Comparison of ENCODE assay signal across 9 cellular contexts in genomic region chr6:4018194-4019111, GRCh38.
DNase-seq lines count a peak whose midpoint lies in the region; ATAC-seq, FAIRE-seq and TF ChIP-seq lines count a peak whose summit lies in the region.
"Had no signal": no experiment of that assay in that cellular context is flagged by ENCODE, and none has a peak within 500 bp of the region (broad histone marks: within the 10 kb centered on the region; RNA-seq: fewer than 3 reads in every experiment).

No MANE protein-coding gene starts in this region.

- H3K9ac ChIP-seq in smooth muscle cell (ENCODE audit: low read depth): peak overlapping the region; percentile 86

- H3K36me3 ChIP-seq in bronchial epithelial cell (ENCODE audit: control insufficient read depth, insufficient read depth, low read length) (no peaks in the 10 kb centered on the region), smooth muscle cell (ENCODE audit: low read depth) (no peaks in the 10 kb centered on the region)

- H3K27me3 ChIP-seq in bronchial epithelial cell (ENCODE audit: control insufficient read depth, insufficient read depth, low read length) (no peaks in the 10 kb centered on the region), smooth muscle cell (ENCODE audit: low read depth) (no peaks in the 10 kb centered on the region)

- peak overlapping the region; percentile 79 for H2AFZ ChIP-seq in smooth muscle cell (ENCODE audit: low read depth)

- in situ Hi-C loops in GM18951 (cut with MboI; ENCODE audit: low sequenced_read_pairs, unreplicated experiment): no loop called here

- peaks cover 66% of the 10 kb centered on the region for H3K79me2 ChIP-seq in smooth muscle cell (ENCODE audit: low read depth)

- H3K4me2 ChIP-seq in smooth muscle cell: peak overlapping the region; percentile 84

- H3K4me3 ChIP-seq in WI38 (ENCODE audit: low read depth, low read length) (peak overlapping the region; percentile 81), bronchial epithelial cell (ENCODE audit: low read depth, low read length) (peak overlapping the region; percentile 88), smooth muscle cell (peak overlapping the region; percentile 67)

- 1% methylated on average over 59 of the region's 69 CpGs for WGBS in smooth muscle cell (ENCODE audit: low lambda C conversion rate)

- peak overlapping the region; percentile 89 for H3K27ac ChIP-seq in smooth muscle cell (ENCODE audit: low read depth)

- peaks cover 26% of the 10 kb centered on the region for H3K4me1 ChIP-seq in smooth muscle cell (ENCODE audit: low read depth)

- FAIRE-seq in bronchial epithelial cell (lab: Jason Lieb, UNC): no peak
- FAIRE-seq: colon had no signal

- ATAC-seq in HG03175 (IDR thresholded peaks at IDR 0.05; ENCODE audit: unreplicated experiment): peak; percentile 71

- TF ChIP-seq POLR2A in GM18951 (IDR thresholded peaks at IDR 0.05; ENCODE audit: extremely low read depth, insufficient read depth, insufficient read length): peak; percentile 90

- no peaks in the 10 kb centered on the region for H3K9me3 ChIP-seq in smooth muscle cell (replicated peaks; ENCODE audit: low read depth)

- TF ChIP-seq CTCF in AG09319 (IDR thresholded peaks at IDR 0.05; ENCODE audit: low read depth, low read length) (peak; percentile 43), WI38 (IDR thresholded peaks at IDR 0.05; ENCODE audit: low read depth, low read length) (peak; percentile 40), bronchial epithelial cell (IDR thresholded peaks at IDR 0.05; ENCODE audit: insufficient read depth, low read length, severe bottlenecking) (peak; percentile 63), smooth muscle cell (IDR thresholded peaks at IDR 0.05; ENCODE audit: borderline replicate concordance, insufficient read depth, poor library complexity, severe bottlenecking) (peak; percentile 32)

- H3F3A ChIP-seq in smooth muscle cell (ENCODE audit: low read depth): peaks cover 14% of the 10 kb centered on the region

- peaks cover 19% of the 10 kb centered on the region for H4K20me1 ChIP-seq in smooth muscle cell (ENCODE audit: low read depth)

- peak; percentile 86 for DNase-seq in AG09319 (ENCODE audit: extremely low read depth, low read depth)
- DNase-seq in NCI-H2227 (lab: John Stamatoyannopoulos, UW; ENCODE audit: unreplicated experiment): peak; percentile 99
- DNase-seq in bronchial epithelial cell (ENCODE audit: low read depth): peak; percentile 88
- peak; percentile 92 for DNase-seq in iPS-NIHi7 (ENCODE audit: extremely low spot score)
- DNase-seq in smooth muscle cell (lab: John Stamatoyannopoulos, UW; ENCODE audit: unreplicated experiment): peak; percentile 85

Comparison
In these comparisons a context has a peak if more than half of its experiments do, and no peak if none do; other contexts are left out.
1. Peak in every context shown above with its lines: DNase-seq, ATAC-seq, H3K4me3 ChIP-seq and H3K27ac ChIP-seq.